14 cellular contexts compared by ENCODE assay signal in the genomic region with DNA sequence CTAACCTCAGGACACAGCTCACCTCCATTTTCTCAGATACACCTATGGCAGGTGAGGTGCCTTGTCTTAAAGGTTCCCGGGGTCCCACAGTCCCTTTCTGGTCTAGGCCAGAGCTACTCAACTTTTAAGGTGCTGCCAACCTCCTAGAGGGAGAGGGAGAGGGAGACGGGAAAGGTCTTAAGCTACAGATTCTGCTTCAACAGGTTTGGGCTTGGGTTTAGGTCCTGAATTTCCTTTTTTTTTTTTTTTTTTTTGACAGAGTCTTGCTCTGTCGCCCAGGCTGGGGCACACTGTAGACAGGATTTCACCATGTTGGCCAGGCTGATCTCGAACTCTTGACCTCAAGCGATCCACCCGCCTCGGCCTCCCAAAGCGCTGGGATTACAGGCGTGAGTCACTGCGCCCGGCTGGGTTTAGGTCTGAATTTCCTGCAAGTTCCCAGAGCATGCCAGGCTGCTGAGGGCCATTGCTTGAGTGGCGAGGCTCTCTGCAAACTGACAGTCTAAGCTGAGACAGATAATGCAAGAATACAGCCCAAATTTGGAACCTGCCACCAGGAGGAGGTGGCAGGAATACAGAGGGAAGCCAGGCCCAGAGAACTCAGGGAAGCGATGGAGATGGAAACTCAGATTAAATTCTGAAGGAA. TPM values are rescaled to one million over a fixed set of nuclear protein-coding genes. Genes with fewer than 3 reads are reported as not detected.
DNase-seq lines count a peak whose midpoint lies in the region; ATAC-seq and TF ChIP-seq lines count a peak whose summit lies in the region.
"Had no signal": no experiment of that assay in that cellular context is flagged by ENCODE, and none has a peak within 500 bp of the region (broad histone marks: within the 10 kb centered on the region; RNA-seq: fewer than 3 reads in every experiment).

No MANE protein-coding gene starts in this region.

- POLR2A ChIA-PET in HEK293 (lab: Yijun Ruan, JAX) = interaction anchor here (0.6 to 1.1 kb wide), 5 partner anchors 8 to 126 kb away, joined by 3 to 9 read pairs (median 4); no protein-coding TSS in a partner anchor

- TF ChIP-seq CTCF in HEK293 (tag by site-specific recombination; IDR thresholded peaks at IDR 0.05) = no peak

- no peaks in the 10 kb centered on the region for H3K4me1 ChIP-seq in HEK293 (ENCODE audit: control insufficient read depth, insufficient read depth, low read length)

- no peak overlapping the region for H3K4me3 ChIP-seq in HEK293 (ENCODE audit: low read depth, low read length)

- peaks cover 7 to 10% of the 10 kb centered on the region in 2 donors for H3K27me3 Mint-ChIP-seq in effector memory CD8-positive, alpha-beta T cell

- H3K4me1 Mint-ChIP-seq in effector memory CD8-positive, alpha-beta T cell (ENCODE audit: low read depth in 2 of 2) = no peaks in the 10 kb centered on the region
- H3K4me1 Mint-ChIP-seq: H9 had no signal

- H3K27ac Mint-ChIP-seq in activated naive CD4-positive, alpha-beta T cell treated with anti-CD3 and anti-CD28 coated beads, Interleukin-2, amount 50 U/mL, for 72 hours = no peak overlapping the region
- no peak overlapping the region for H3K27ac Mint-ChIP-seq in effector memory CD8-positive, alpha-beta T cell

- H3K9me3 ChIP-seq in HEK293 (ENCODE audit: control insufficient read depth, insufficient read depth, low read depth, low read length) = peaks cover 2% of the 10 kb centered on the region; the same call in 1 of the 2 replicates

- no peaks in the 10 kb centered on the region for H3K9me3 Mint-ChIP-seq in activated naive CD4-positive, alpha-beta T cell treated with anti-CD3 and anti-CD28 coated beads, Interleukin-2, amount 50 U/mL, for 72 hours
- no peaks in the 10 kb centered on the region for H3K9me3 Mint-ChIP-seq in effector memory CD8-positive, alpha-beta T cell

- DNase-seq in activated naive CD4-positive, alpha-beta T cell treated with anti-CD3 and anti-CD28 coated beads, Interleukin-2, amount 50 U/mL, for 72 hours (ENCODE audit: low spot score in 2 of 2) = no peak
- no peak for DNase-seq in activated naive CD4-positive, alpha-beta T cell (lab: John Stamatoyannopoulos, UW)
- DNase-seq in RPMI7951 (ENCODE audit: low read depth) (peak; percentile 24), iris pigment epithelial cell (ENCODE audit: low read depth) (peak; percentile 53)
- DNase-seq in effector memory CD8-positive, alpha-beta T cell = no peak
- DNase-seq: C1 segment of cervical spinal cord, DMS 273 treated with DMSO at 0.1 percent for 48 hours, NCI-H146, NCI-H226 had no signal

- CTCF ChIA-PET in HEK293 (lab: Yijun Ruan, JAX) = interaction anchor here (0.6 to 4.6 kb wide), 30 partner anchors 9 to 944 kb away, joined by 3 to 36 read pairs (median 6); partner anchors contain the start of genes GMFG, MED29, PAF1 and SYCN

- ATAC-seq in activated naive CD4-positive, alpha-beta T cell treated with anti-CD3 and anti-CD28 coated beads, Interleukin-2, amount 50 U/mL, for 72 hours = peak; percentile 14 to 37
- no peak for ATAC-seq in GM21360 (IDR thresholded peaks at IDR 0.05; ENCODE audit: unreplicated experiment)
- ATAC-seq in effector memory CD8-positive, alpha-beta T cell (replicated peaks) = no peak
- no peak for ATAC-seq in HG02840 (IDR thresholded peaks at IDR 0.05; ENCODE audit: low FRiP score, unreplicated experiment)

- H3K36me3 ChIP-seq in HEK293 (ENCODE audit: control insufficient read depth in 2 of 2, insufficient read depth in 1 of 2, low read length in 2 of 2) = no peaks in the 10 kb centered on the region; a peak in 1 of 3 replicates

- H3K36me3 Mint-ChIP-seq in activated naive CD4-positive, alpha-beta T cell treated with anti-CD3 and anti-CD28 coated beads, Interleukin-2, amount 50 U/mL, for 72 hours = no peaks in the 10 kb centered on the region
- no peaks in the 10 kb centered on the region for H3K36me3 Mint-ChIP-seq in effector memory CD8-positive, alpha-beta T cell (ENCODE audit: insufficient read depth)

- no peak overlapping the region for H3K4me3 Mint-ChIP-seq in effector memory CD8-positive, alpha-beta T cell

- H3K27ac ChIP-seq in HEK293 (ENCODE audit: extremely low read depth, low read depth, low read length) = no peak overlapping the region
- H3K27ac ChIP-seq: HL-60 had no signal

TF ChIP-seq in HEK293, 187 proteins besides CTCF, POLR2A, EP300 and RAD21 (continues in another document):
- TF ChIP-seq, protein P1, sequence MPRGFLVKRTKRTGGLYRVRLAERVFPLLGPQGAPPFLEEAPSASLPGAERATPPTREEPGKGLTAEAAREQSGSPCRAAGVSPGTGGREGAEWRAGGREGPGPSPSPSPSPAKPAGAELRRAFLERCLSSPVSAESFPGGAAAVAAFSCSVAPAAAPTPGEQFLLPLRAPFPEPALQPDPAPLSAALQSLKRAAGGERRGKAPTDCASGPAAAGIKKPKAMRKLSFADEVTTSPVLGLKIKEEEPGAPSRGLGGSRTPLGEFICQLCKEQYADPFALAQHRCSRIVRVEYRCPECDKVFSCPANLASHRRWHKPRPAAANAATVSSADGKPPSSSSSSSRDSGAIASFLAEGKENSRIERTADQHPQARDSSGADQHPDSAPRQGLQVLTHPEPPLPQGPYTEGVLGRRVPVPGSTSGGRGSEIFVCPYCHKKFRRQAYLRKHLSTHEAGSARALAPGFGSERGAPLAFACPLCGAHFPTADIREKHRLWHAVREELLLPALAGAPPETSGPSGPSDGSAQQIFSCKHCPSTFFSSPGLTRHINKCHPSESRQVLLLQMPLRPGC (tag by site-specific recombination; IDR thresholded peaks at IDR 0.05) = no peak
- no peak for TF ChIP-seq ZNF513 (tag by site-specific recombination; IDR thresholded peaks at IDR 0.05)
- peak; percentile 88 for TF ChIP-seq SCRT1 (tag by site-specific recombination; IDR thresholded peaks at IDR 0.05; ENCODE audit: borderline replicate concordance)
- TF ChIP-seq ZNF518A (tag by site-specific recombination; conservative IDR thresholded peaks at IDR 0.05; ENCODE audit: low read depth) = no peak

RNA-seq across cellular contexts. Expression of gene SYCN, which starts 7.8 kb away (rescaled TPM):
- total RNA-seq in activated naive CD4-positive, alpha-beta T cell treated with anti-CD3 and anti-CD28 coated beads, Interleukin-2, amount 50 U/mL, for 72 hours = not detected
- not detected in 2 replicates for total RNA-seq in RPMI7951 (2014; rRNA removed; shearing (Covaris generic))
- total RNA-seq: H9 had no signal

RNA-seq across cellular contexts. Expression of gene NCCRP1, which starts 15.1 kb away (rescaled TPM):
- total RNA-seq in activated naive CD4-positive, alpha-beta T cell treated with anti-CD3 and anti-CD28 coated beads, Interleukin-2, amount 50 U/mL, for 72 hours = not detected
- total RNA-seq in RPMI7951 (2014; rRNA removed; shearing (Covaris generic)) = 0.10 and 0.12 TPM in 2 replicates

RNA-seq across cellular contexts. Expression of gene IFNL3, which starts 33.0 kb away (rescaled TPM):
- total RNA-seq in activated naive CD4-positive, alpha-beta T cell treated with anti-CD3 and anti-CD28 coated beads, Interleukin-2, amount 50 U/mL, for 72 hours = under 1 TPM in 1 of 2 donors, not detected in 1; 0.60 TPM
- not detected in 2 replicates for total RNA-seq in RPMI7951 (2014; rRNA removed; shearing (Covaris generic))
- total RNA-seq: H9 had no signal

RNA-seq across cellular contexts. Expression of gene IFNL4, which starts 36.8 kb away (rescaled TPM):
- total RNA-seq in activated naive CD4-positive, alpha-beta T cell treated with anti-CD3 and anti-CD28 coated beads, Interleukin-2, amount 50 U/mL, for 72 hours = not detected
- not detected in 2 replicates for total RNA-seq in RPMI7951 (2014; rRNA removed; shearing (Covaris generic))
- total RNA-seq: H9 had no signal

RNA-seq across cellular contexts. Expression of gene IFNL2, which starts 56.3 kb away (rescaled TPM):
- total RNA-seq in activated naive CD4-positive, alpha-beta T cell treated with anti-CD3 and anti-CD28 coated beads, Interleukin-2, amount 50 U/mL, for 72 hours = under 1 TPM in 1 of 2 donors, not detected in 1; 0.35 TPM
- total RNA-seq in RPMI7951 (2014; rRNA removed; shearing (Covaris generic)) = not detected in 2 replicates
- total RNA-seq: H9 had no signal

Comparison
In these comparisons a context has a peak if more than half of its experiments do, and no peak if none do; other contexts are left out.
1. ATAC-seq: peak in activated naive CD4-positive, alpha-beta T cell treated with anti-CD3 and anti-CD28 coated beads, Interleukin-2, amount 50 U/mL, for 72 hours (2 of 2); none in GM21360 (single experiment), effector memory CD8-positive, alpha-beta T cell (single experiment) and HG02840 (single experiment).
2. DNase-seq: peak in RPMI7951 (single experiment) and iris pigment epithelial cell (single experiment); none in activated naive CD4-positive, alpha-beta T cell treated with anti-CD3 and anti-CD28 coated beads, Interleukin-2, amount 50 U/mL, for 72 hours (0 of 2), activated naive CD4-positive, alpha-beta T cell (0 of 4) and effector memory CD8-positive, alpha-beta T cell (0 of 3).